ENCODE assay signal across 8 cellular contexts in the genomic region with DNA sequence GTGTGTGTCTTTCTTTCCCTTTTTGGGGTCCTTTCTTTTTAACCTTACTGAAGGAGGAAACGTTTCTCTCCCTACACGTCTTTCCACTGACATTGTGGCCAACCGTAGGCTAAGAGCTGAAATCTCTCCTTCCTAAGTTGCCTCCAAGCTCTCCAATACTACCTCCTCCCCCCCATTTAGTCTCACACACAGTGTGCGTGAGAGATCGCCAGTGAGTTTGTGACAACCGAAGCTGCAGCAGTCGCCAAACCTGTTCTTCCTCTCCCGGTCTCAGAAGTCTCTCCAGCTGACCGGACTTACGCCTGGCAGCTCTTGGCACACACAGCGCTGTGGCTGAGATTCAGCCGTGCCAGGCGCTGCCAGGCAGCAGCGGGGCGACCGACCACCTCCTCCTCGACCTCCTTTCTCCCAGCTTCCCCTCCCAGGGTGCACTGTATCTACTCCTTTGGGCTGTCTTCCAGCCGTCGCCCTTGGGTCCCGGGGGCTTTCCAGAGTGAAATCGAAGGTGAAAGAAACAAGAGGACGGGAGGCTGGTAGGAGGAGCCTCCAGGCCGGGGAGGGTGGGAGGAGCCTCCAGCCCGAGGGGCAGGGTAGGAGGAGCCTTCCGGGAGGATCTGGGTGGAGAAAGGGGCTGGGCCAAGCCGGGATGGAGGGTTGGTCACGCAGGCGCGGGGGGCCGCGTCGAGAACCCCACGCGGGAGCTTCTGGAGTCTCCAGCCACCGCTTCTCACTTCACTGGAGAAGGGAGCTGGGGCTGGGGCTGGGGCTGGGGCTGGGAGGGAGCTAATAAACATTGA. TPM values are rescaled to one million over a fixed set of nuclear protein-coding genes. Genes with fewer than 3 reads are reported as not detected.
A peak's percentile ranks its signal among the peaks of the same experiment; 100 is the strongest.
DNase-seq lines count a peak whose midpoint lies in the region; ATAC-seq and TF ChIP-seq lines count a peak whose summit lies in the region.

A gene (plus strand): TSS at position 684 of the 797 bp plus-strand sequence.

- H3K27me3 ChIP-seq in BLaER1 treated with 17β-estradiol and CSF1 and Interleukin-3, amounts not matched to agents 10 nM and 100 nM: peaks cover 0 to 18% (median 14%) of the 10 kb centered on the region in 11 experiments; a peak in 14 of 22 replicates
- no peaks in the 10 kb centered on the region for H3K27me3 ChIP-seq in right lobe of liver

- DNase-seq in NCI-H748 (lab: John Stamatoyannopoulos, UW; ENCODE audit: unreplicated experiment) (peak; percentile 97), dermis microvascular lymphatic vessel endothelial cell (ENCODE audit: low read depth in 2 of 2) (peak; percentile 70 to 90), right lobe of liver (peak; percentile 96)
- peak; percentile 93 to 94 for DNase-seq in activated CD4-positive, alpha-beta T cell treated with anti-CD3 and anti-CD28 coated beads, Interleukin-2, amount 50 U/mL, for 48 hours
- DNase-seq in stimulated activated CD4-positive, alpha-beta T cell treated with anti-CD3 and anti-CD28 coated beads, Interleukin-4, amount 100 ng/mL, for 1 hour: peak; percentile 90

- ATAC-seq in GM19372 (IDR thresholded peaks at IDR 0.05; ENCODE audit: low read depth, unreplicated experiment) (peak; percentile 76), HG03520 (IDR thresholded peaks at IDR 0.05; ENCODE audit: unreplicated experiment) (peak; percentile 83), right lobe of liver (peak; percentile 94 to 98 (median 94))

- TF ChIP-seq CTCF in right lobe of liver (IDR thresholded peaks at IDR 0.05): no peak

- H3K4me1 ChIP-seq in BLaER1 treated with 17β-estradiol and CSF1 and Interleukin-3, amounts not matched to agents 10 nM and 100 nM: peaks cover 12 to 31% (median 23%) of the 10 kb centered on the region in 10 experiments; a peak in 18 of 20 replicates
- H3K4me1 ChIP-seq in right lobe of liver: peaks cover 0 to 12% (median 0%) of the 10 kb centered on the region in 4 donors

- TF ChIP-seq POLR2A in right lobe of liver (IDR thresholded peaks at IDR 0.05): peak; percentile 45

- H3K9me3 ChIP-seq in BLaER1 treated with 17β-estradiol and CSF1 and Interleukin-3, amounts not matched to agents 10 nM and 100 nM (replicated peaks in 1 of 11): no peaks in the 10 kb centered on the region
- no peaks in the 10 kb centered on the region for H3K9me3 ChIP-seq in right lobe of liver

- H3K4me2 ChIP-seq in BLaER1 treated with 17β-estradiol and CSF1 and Interleukin-3, amounts not matched to agents 10 nM and 100 nM: peak within 1 kb of the TSS; percentile 94 to 100 (median 98)

- H3K9ac ChIP-seq in BLaER1 treated with 17β-estradiol and CSF1 and Interleukin-3, amounts not matched to agents 10 nM and 100 nM: peak within 1 kb of the TSS; percentile 67 to 85 (median 83)

- peak within 1 kb of the TSS; percentile 57 to 84 (median 71); a peak in 21 of 22 replicates for H3K27ac ChIP-seq in BLaER1 treated with 17β-estradiol and CSF1 and Interleukin-3, amounts not matched to agents 10 nM and 100 nM
- peak within 1 kb of the TSS; percentile 94 to 96 (median 96) for H3K27ac ChIP-seq in right lobe of liver

- 0 out of 22 replicates have a peak, but pooled peaks cover 0 to 6% (median 0%) of the 10 kb centered on the region in 11 experiments for H4K20me1 ChIP-seq in BLaER1 treated with 17β-estradiol and CSF1 and Interleukin-3, amounts not matched to agents 10 nM and 100 nM

- 0% methylated on average over 28 of the region's 35 CpGs for WGBS in right lobe of liver (ENCODE audit: insufficient coverage, low coverage, low lambda C conversion rate, missing lambda C conversion rate)

- no peaks in the 10 kb centered on the region for H3K36me3 ChIP-seq in BLaER1 treated with 17β-estradiol and CSF1 and Interleukin-3, amounts not matched to agents 10 nM and 100 nM
- H3K36me3 ChIP-seq in right lobe of liver: no peaks in the 10 kb centered on the region

- H3K4me3 ChIP-seq in BLaER1 treated with 17β-estradiol and CSF1 and Interleukin-3, amounts not matched to agents 10 nM and 100 nM: peak within 1 kb of the TSS; percentile 68 to 92 (median 86)
- H3K4me3 ChIP-seq in right lobe of liver: peak within 1 kb of the TSS; percentile 81 to 85 (median 81)

- intact Hi-C loops in right lobe of liver (cut with DNase I): no loop called here

RNA-seq across cellular contexts. Expression of the gene that starts here (rescaled TPM):
- total RNA-seq in dermis microvascular lymphatic vessel endothelial cell (4.9 and 7.5 TPM in 2 replicates), right lobe of liver (1 to 10 TPM in 2 of 6 experiments, under 1 TPM in 4; 0.74 to 1.9 (median 0.96) TPM)

Comparison
In these comparisons a context has a peak if more than half of its experiments do, and no peak if none do; other contexts are left out.
1. Peak in every context shown above with its lines: DNase-seq, ATAC-seq, H3K4me3 ChIP-seq and H3K27ac ChIP-seq.